Comparison of ENCODE assay signal across 19 cellular contexts in genomic region chr1:161771166-161771565, GRCh38. TPM values are rescaled to one million over a fixed set of nuclear protein-coding genes. Genes with fewer than 3 reads are reported as not detected.
A peak's percentile ranks its signal among the peaks of the same experiment; 100 is the strongest.
DNase-seq lines count a peak whose midpoint lies in the region; ATAC-seq, FAIRE-seq and TF ChIP-seq lines count a peak whose summit lies in the region.
"Had no signal": no experiment of that assay in that cellular context is flagged by ENCODE, and none has a peak within 500 bp of the region (broad histone marks: within the 10 kb centered on the region; RNA-seq: fewer than 3 reads in every experiment).

No MANE protein-coding gene starts in this region.

- H2AFZ ChIP-seq in KMS-11 (ENCODE audit: low read depth), result no peak overlapping the region
- no peak overlapping the region for H2AFZ ChIP-seq in GM12878 (ENCODE audit: control insufficient read depth, low read depth, low read length)

- peak overlapping the region in 4 of 11 experiments; percentile 60 to 83 (median 76); a peak in 6 of 22 replicates for H3K9ac ChIP-seq in BLaER1 treated with 17β-estradiol and CSF1 and Interleukin-3, amounts not matched to agents 10 nM and 100 nM
- H3K9ac ChIP-seq in KMS-11 (no peak overlapping the region), GM12878 (ENCODE audit: control insufficient read depth, insufficient read depth, low read length) (peak overlapping the region; percentile 23; the same call in 1 of the 2 replicates)
- H3K9ac ChIP-seq: BLaER1 had no signal

- peak overlapping the region in 9 of 11 experiments; percentile 47 to 97 (median 71); a peak in 18 of 22 replicates for H3K4me2 ChIP-seq in BLaER1 treated with 17β-estradiol and CSF1 and Interleukin-3, amounts not matched to agents 10 nM and 100 nM
- peak overlapping the region; percentile 2; the same call in 1 of the 2 replicates for H3K4me2 ChIP-seq in KMS-11
- peak overlapping the region; percentile 83 for H3K4me2 ChIP-seq in GM12878 (ENCODE audit: control insufficient read depth, insufficient read depth)

- H4K20me1 ChIP-seq in BLaER1 treated with 17β-estradiol and CSF1 and Interleukin-3, amounts not matched to agents 10 nM and 100 nM, result peaks cover 0 to 72% (median 2%) of the 10 kb centered on the region in 11 experiments; a peak in 10 of 22 replicates
- H4K20me1 ChIP-seq in KMS-11 (ENCODE audit: insufficient read depth) (0 out of 2 replicates have a peak, but pooled peaks cover 4% of the 10 kb centered on the region), GM12878 (ENCODE audit: control insufficient read depth, insufficient read depth) (no peaks in the 10 kb centered on the region)

- H3K4me1 ChIP-seq in BLaER1 treated with 17β-estradiol and CSF1 and Interleukin-3, amounts not matched to agents 10 nM and 100 nM, result peaks cover 36 to 89% (median 61%) of the 10 kb centered on the region in 10 experiments
- H3K4me1 ChIP-seq in KMS-11 (ENCODE audit: low read depth, poor library complexity, severe bottlenecking), result peaks cover 68% of the 10 kb centered on the region
- H3K4me1 ChIP-seq in GM12878 (ENCODE audit: control insufficient read depth, insufficient read depth, low read length), result peaks cover 17% of the 10 kb centered on the region
- H3K4me1 ChIP-seq in breast epithelium, result no peaks in the 10 kb centered on the region

- no TSS peak for BruUV-seq in GM12878 (replicated peaks; lab: Mats Ljungman, UMichigan)

- TF ChIP-seq RAD21 in GM12878 (IDR thresholded peaks at IDR 0.05; ENCODE audit: insufficient read depth, low read depth, low read length), result no peak

- H3K4me3 ChIP-seq in BLaER1 treated with 17β-estradiol and CSF1 and Interleukin-3, amounts not matched to agents 10 nM and 100 nM, result peak overlapping the region in 3 of 10 experiments; percentile 28 to 38 (median 31); a peak in 2 of 20 replicates
- H3K4me3 ChIP-seq in KMS-11 (IDR thresholded peaks at IDR 0.05; ENCODE audit: insufficient read depth, low read depth, low read length) (no peak overlapping the region), GM12878 (peak overlapping the region; percentile 28; the same call in 1 of the 2 replicates), breast epithelium (no peak overlapping the region)
- H3K4me3 ChIP-seq: BLaER1, SK-N-MC had no signal

- SMC1A ChIA-PET in GM12878 (lab: Charles Lee; ENCODE audit: uncharacterized antibody, unreplicated experiment), result interaction anchor here (0.8 to 2.4 kb wide), 5 partner anchors 9 to 111 kb away, joined by 3 to 9 read pairs (median 4); no protein-coding TSS in a partner anchor

- no peak overlapping the region for H3K4me3 Mint-ChIP-seq in activated CD4-positive, alpha-beta T cell treated with anti-CD3 and anti-CD28 coated beads for 36 hours
- H3K4me3 Mint-ChIP-seq in activated CD8-positive, alpha-beta memory T cell treated with anti-CD3 and anti-CD28 coated beads, Interleukin-2, amount 10 ng/mL, durations not matched to agents 7 days and 5 days, result no peak overlapping the region

- TF ChIP-seq CTCF in KMS-11 (conservative IDR thresholded peaks at IDR 0.05; ENCODE audit: low read depth, low read length) (no peak), GM12878 (IDR thresholded peaks at IDR 0.05 in 2 of 3, conservative IDR thresholded peaks at IDR 0.05 in 1 of 3; ENCODE audit: control insufficient read depth in 2 of 3, extremely low read depth in 1 of 3, insufficient read depth in 1 of 3, low read depth in 3 of 3, low read length in 3 of 3) (no peak), breast epithelium (IDR thresholded peaks at IDR 0.05) (no peak)

- H3K36me3 Mint-ChIP-seq in activated CD4-positive, alpha-beta T cell treated with anti-CD3 and anti-CD28 coated beads for 36 hours (ENCODE audit: low read depth), result peaks cover 7% of the 10 kb centered on the region
- peaks cover 3% of the 10 kb centered on the region for H3K36me3 Mint-ChIP-seq in activated CD8-positive, alpha-beta memory T cell treated with anti-CD3 and anti-CD28 coated beads, Interleukin-2, amount 10 ng/mL, durations not matched to agents 7 days and 5 days

- no peaks in the 10 kb centered on the region for H3K27me3 ChIP-seq in BLaER1 treated with 17β-estradiol and CSF1 and Interleukin-3, amounts not matched to agents 10 nM and 100 nM
- H3K27me3 ChIP-seq in KMS-11 (ENCODE audit: insufficient read depth, low read depth) (no peaks in the 10 kb centered on the region), GM12878 (replicated peaks in 1 of 2; ENCODE audit: control insufficient read depth in 2 of 2, insufficient read depth in 2 of 2, low read length in 1 of 2) (no peaks in the 10 kb centered on the region), breast epithelium (no peaks in the 10 kb centered on the region)
- H3K27me3 ChIP-seq: BLaER1 had no signal

- peaks cover 99% of the 10 kb centered on the region for H3K79me2 ChIP-seq in KMS-11 (ENCODE audit: insufficient read depth, low read depth)
- peaks cover 93% of the 10 kb centered on the region for H3K79me2 ChIP-seq in GM12878 (ENCODE audit: control insufficient read depth, insufficient read depth, low read length)

- TF ChIP-seq EP300 in GM12878 (IDR thresholded peaks at IDR 0.05; ENCODE audit: borderline replicate concordance in 1 of 2, control insufficient read depth in 1 of 2, low read depth in 2 of 2, low read length in 2 of 2), result no peak

- no peak for FAIRE-seq in GM12878 (lab: Jason Lieb, UNC)
- FAIRE-seq: RCC 7860 had no signal

- ATAC-seq in activated CD4-positive, alpha-beta T cell treated with anti-CD3 and anti-CD28 coated beads for 36 hours, result peak; percentile 8
- peak; percentile 16 for ATAC-seq in GM12878
- ATAC-seq in activated CD8-positive, alpha-beta memory T cell treated with anti-CD3 and anti-CD28 coated beads, Interleukin-2, amount 10 ng/mL, durations not matched to agents 7 days and 5 days, result no peak

- peak overlapping the region in 10 of 11 experiments; percentile 6 to 90 (median 76); a peak in 18 of 22 replicates for H3K27ac ChIP-seq in BLaER1 treated with 17β-estradiol and CSF1 and Interleukin-3, amounts not matched to agents 10 nM and 100 nM
- H3K27ac ChIP-seq in KMS-11, result no peak overlapping the region; the same call in 1 of the 2 replicates
- peak overlapping the region; percentile 32; the same call in 1 of the 2 replicates for H3K27ac ChIP-seq in GM12878 (ENCODE audit: control insufficient read depth, insufficient read depth)
- no peak overlapping the region for H3K27ac ChIP-seq in breast epithelium
- H3K27ac ChIP-seq: BLaER1, SK-N-MC had no signal

- TF ChIP-seq POLR2A in GM12878 (IDR thresholded peaks at IDR 0.05; ENCODE audit: low read depth, low read length) (no peak), breast epithelium (IDR thresholded peaks at IDR 0.05) (no peak)

- CTCF ChIA-PET in activated CD4-positive, alpha-beta T cell treated with anti-CD3 and anti-CD28 coated beads for 36 hours (lab: Charles Lee), result interaction anchor here (1.0 to 2.7 kb wide), 4 partner anchors 9 to 299 kb away, joined by 3 to 11 read pairs (median 7); partner anchors contain the start of gene DUSP12
- CTCF ChIA-PET in GM12878 (lab: Yijun Ruan, JAX), result interaction anchor here (0.8 to 2.0 kb wide), 3 partner anchors 10 to 30 kb away, joined by 3 to 8 read pairs (median 4); no protein-coding TSS in a partner anchor
- CTCF ChIA-PET in activated CD8-positive, alpha-beta memory T cell treated with anti-CD3 and anti-CD28 coated beads, Interleukin-2, amount 10 ng/mL, durations not matched to agents 7 days and 5 days (lab: Charles Lee), result interaction anchor here (1.0 to 1.3 kb wide), 3 partner anchors 12 to 21 kb away, joined by 3 to 4 read pairs (median 4); no protein-coding TSS in a partner anchor

- POLR2A ChIA-PET in activated CD4-positive, alpha-beta T cell treated with anti-CD3 and anti-CD28 coated beads for 36 hours (lab: Charles Lee), result interaction anchor here (1.5 kb wide), 1 partner anchor 22 kb away, joined by 5 read pairs; no protein-coding TSS in a partner anchor
- POLR2A ChIA-PET in GM12878 (lab: Charles Lee), result interaction anchor here (1.7 kb wide), 1 partner anchor 8 kb away, joined by 3 read pairs; no protein-coding TSS in a partner anchor

- 27% methylated on average over 5 of the region's 5 CpGs for WGBS in GM12878 (ENCODE audit: insufficient coverage, insufficient replicate concordance, low lambda C conversion rate, missing lambda C conversion rate)

- peak; percentile 34 for DNase-seq in activated CD4-positive, alpha-beta T cell treated with anti-CD3 and anti-CD28 coated beads for 36 hours
- no peak for DNase-seq in activated CD4-positive, alpha-beta T cell treated with anti-CD3 and anti-CD28 coated beads, Interleukin-2, amount 50 U/mL, for 48 hours
- DNase-seq in GM12878 (ENCODE audit: low read depth, low spot score), result no peak
- DNase-seq in breast epithelium (ENCODE audit: low spot score in 2 of 2), result no peak
- no peak for DNase-seq in activated CD8-positive, alpha-beta memory T cell treated with anti-CD3 and anti-CD28 coated beads, Interleukin-2, amount 10 ng/mL, durations not matched to agents 7 days and 5 days
- DNase-seq in NCI-H2227 treated with DMSO at 0.1 percent for 48 hours (lab: John Stamatoyannopoulos, UW), result no peak
- DNase-seq: GDM1, GOT3, NCI-H1436, NCI-H2029, NCI-H2171, NCI-H446 treated with DMSO at 0.1 percent for 48 hours, NCI-H774, Right ventricle myocardium superior had no signal

- H3K9me3 Mint-ChIP-seq in activated CD4-positive, alpha-beta T cell treated with anti-CD3 and anti-CD28 coated beads for 36 hours (ENCODE audit: low read depth), result no peaks in the 10 kb centered on the region
- H3K9me3 Mint-ChIP-seq in activated CD8-positive, alpha-beta memory T cell treated with anti-CD3 and anti-CD28 coated beads, Interleukin-2, amount 10 ng/mL, durations not matched to agents 7 days and 5 days (ENCODE audit: low read depth), result no peaks in the 10 kb centered on the region

- H3K9me3 ChIP-seq in BLaER1 treated with 17β-estradiol and CSF1 and Interleukin-3, amounts not matched to agents 10 nM and 100 nM (replicated peaks in 1 of 11), result no peaks in the 10 kb centered on the region
- H3K9me3 ChIP-seq in GM12878 (replicated peaks; ENCODE audit: control insufficient read depth, insufficient read depth, low read length) (no peaks in the 10 kb centered on the region), breast epithelium (no peaks in the 10 kb centered on the region)
- H3K9me3 ChIP-seq: BLaER1 had no signal

- in situ Hi-C loops in GM12878 (cut with MboI), result no loop called here

- H3K27me3 Mint-ChIP-seq in activated CD4-positive, alpha-beta T cell treated with anti-CD3 and anti-CD28 coated beads for 36 hours, result no peaks in the 10 kb centered on the region
- no peaks in the 10 kb centered on the region for H3K27me3 Mint-ChIP-seq in activated CD8-positive, alpha-beta memory T cell treated with anti-CD3 and anti-CD28 coated beads, Interleukin-2, amount 10 ng/mL, durations not matched to agents 7 days and 5 days

- H3K36me3 ChIP-seq in BLaER1 treated with 17β-estradiol and CSF1 and Interleukin-3, amounts not matched to agents 10 nM and 100 nM, result peaks cover 6 to 44% (median 17%) of the 10 kb centered on the region in 11 experiments; a peak in 17 of 22 replicates
- H3K36me3 ChIP-seq in KMS-11 (ENCODE audit: insufficient read depth) (no peaks in the 10 kb centered on the region), GM12878 (ENCODE audit: control insufficient read depth in 2 of 2, insufficient read depth in 2 of 2, low read length in 1 of 2) (no peaks in the 10 kb centered on the region), breast epithelium (no peaks in the 10 kb centered on the region)

- H3K27ac Mint-ChIP-seq in activated CD4-positive, alpha-beta T cell treated with anti-CD3 and anti-CD28 coated beads for 36 hours, result no peak overlapping the region
- no peak overlapping the region for H3K27ac Mint-ChIP-seq in activated CD8-positive, alpha-beta memory T cell treated with anti-CD3 and anti-CD28 coated beads, Interleukin-2, amount 10 ng/mL, durations not matched to agents 7 days and 5 days

- RAD21 ChIA-PET in GM12878 (lab: Charles Lee; ENCODE audit: unreplicated experiment), result no interaction called here

- peaks cover 28% of the 10 kb centered on the region for H3K4me1 Mint-ChIP-seq in activated CD4-positive, alpha-beta T cell treated with anti-CD3 and anti-CD28 coated beads for 36 hours
- peaks cover 33% of the 10 kb centered on the region for H3K4me1 Mint-ChIP-seq in activated CD8-positive, alpha-beta memory T cell treated with anti-CD3 and anti-CD28 coated beads, Interleukin-2, amount 10 ng/mL, durations not matched to agents 7 days and 5 days

- intact Hi-C loops in activated CD4-positive, alpha-beta T cell treated with anti-CD3 and anti-CD28 coated beads for 36 hours (cut with DNase I, micrococcal nuclease), result loop anchor here in 1 of 2 experiments (5.0 kb wide), 1 partner anchor 1551 kb away; the partner anchor contains the start of gene NUF2
- intact Hi-C loops in GM12878 (cut with micrococcal nuclease; ENCODE audit: unreplicated experiment) (no loop called here), breast epithelium (cut with DNase I; ENCODE audit: low total_unique reads) (no loop called here)

RNA-seq across cellular contexts. Expression of gene ATF6, which starts 5.0 kb away (rescaled TPM):
- 10 to 100 TPM; 23.7 to 31.9 TPM for total RNA-seq in activated CD4-positive, alpha-beta T cell treated with anti-CD3 and anti-CD28 coated beads for 36 hours
- total RNA-seq in GM12878 (2013; cell fraction: nucleolus; rRNA removed), result 65.7 and 71.1 TPM in 2 replicates
- 15.2 and 18.0 TPM in 2 replicates for total RNA-seq in GM12878 (2014; rRNA removed)
- 23.0 and 23.3 TPM in 2 replicates for total RNA-seq in GM12878 (2014; rRNA removed; fragmentation: Illumina TruSeq; extraction: Trizol)
- total RNA-seq in GM12878 (2021), result 17.0 and 17.5 TPM in 2 replicates
- 7.1 TPM for polyA plus RNA-seq in GM12878 (2011; ENCODE audit: low read depth)
- polyA plus RNA-seq in GM12878 (2011; rRNA removed), result 24.3 and 30.4 TPM in 2 replicates
- polyA plus RNA-seq in GM12878 (2011; cell fraction: cytosol; rRNA removed), result 12.7 and 14.3 TPM in 2 replicates
- 9.5 and 10.7 TPM in 2 replicates for polyA plus RNA-seq in GM12878 (2011; cell fraction: nucleus; rRNA removed)
- 9.9 and 11.2 TPM in 2 replicates for polyA plus RNA-seq in GM12878 (2012)
- polyA plus RNA-seq in GM12878 (2014; fragmentation: Illumina TruSeq; extraction: Trizol), result 19.2 and 23.8 TPM in 2 replicates
- polyA plus RNA-seq in GM12878 (2014; fragmentation: Nextera tagmentation; extraction: Ambion mirVana), result 1 to 10 TPM; 7.8 to 8.9 TPM
- 10.3 and 11.7 TPM in 2 replicates for polyA plus RNA-seq in GM12878 (2014; rRNA removed)
- polyA plus RNA-seq in GM12878 (2016; fragmentation: Nextera tagmentation; extraction: Ambion mirVana), result 10 to 100 TPM; 12.9 to 14.2 TPM
- polyA minus RNA-seq in GM12878 (2011; rRNA and poly(A)+ RNA removed), result 29.3 and 33.2 TPM in 2 replicates
- 7.4 and 8.7 TPM in 2 replicates for polyA minus RNA-seq in GM12878 (2011; cell fraction: cytosol; rRNA and poly(A)+ RNA removed)
- polyA minus RNA-seq in GM12878 (2011; cell fraction: nucleus; rRNA and poly(A)+ RNA removed), result 21.9 and 29.9 TPM in 2 replicates
- total RNA-seq in breast epithelium, result 10 to 100 TPM; 31.0 to 56.1 (median 34.1) TPM
- 10 to 100 TPM; 16.8 to 21.3 TPM for total RNA-seq in activated CD8-positive, alpha-beta memory T cell treated with anti-CD3 and anti-CD28 coated beads, Interleukin-2, amount 10 ng/mL, durations not matched to agents 7 days and 5 days

RNA-seq across cellular contexts. Expression of gene DUSP12, which starts 21.6 kb away (rescaled TPM):
- 10 to 100 TPM; 28.0 to 28.1 TPM for total RNA-seq in activated CD4-positive, alpha-beta T cell treated with anti-CD3 and anti-CD28 coated beads for 36 hours
- 51.7 and 53.8 TPM in 2 replicates for total RNA-seq in GM12878 (2013; cell fraction: nucleolus; rRNA removed)
- 41.1 and 42.5 TPM in 2 replicates for total RNA-seq in GM12878 (2014; rRNA removed)
- total RNA-seq in GM12878 (2014; rRNA removed; fragmentation: Illumina TruSeq; extraction: Trizol), result 23.7 and 24.1 TPM in 2 replicates
- 25.2 and 29.8 TPM in 2 replicates for total RNA-seq in GM12878 (2021)
- polyA plus RNA-seq in GM12878 (2011; ENCODE audit: low read depth), result 20.3 TPM
- polyA plus RNA-seq in GM12878 (2011; rRNA removed), result 50.8 and 62.5 TPM in 2 replicates
- 32.4 and 42.5 TPM in 2 replicates for polyA plus RNA-seq in GM12878 (2011; cell fraction: cytosol; rRNA removed)
- 45.5 and 54.7 TPM in 2 replicates for polyA plus RNA-seq in GM12878 (2011; cell fraction: nucleus; rRNA removed)
- polyA plus RNA-seq in GM12878 (2012), result 22.4 and 25.5 TPM in 2 replicates
- 24.8 and 25.7 TPM in 2 replicates for polyA plus RNA-seq in GM12878 (2014; fragmentation: Illumina TruSeq; extraction: Trizol)
- 10 to 100 TPM in 1 of 2 experiments, 1 to 10 TPM in 1; 7.0 to 13.3 TPM for polyA plus RNA-seq in GM12878 (2014; fragmentation: Nextera tagmentation; extraction: Ambion mirVana)
- polyA plus RNA-seq in GM12878 (2014; rRNA removed), result 46.5 and 51.5 TPM in 2 replicates
- 10 to 100 TPM; 42.5 TPM for polyA plus RNA-seq in GM12878 (2016; fragmentation: Nextera tagmentation; extraction: Ambion mirVana)
- polyA minus RNA-seq in GM12878 (2011; rRNA and poly(A)+ RNA removed), result 16.2 and 20.9 TPM in 2 replicates
- polyA minus RNA-seq in GM12878 (2011; cell fraction: cytosol; rRNA and poly(A)+ RNA removed), result 14.8 and 16.3 TPM in 2 replicates
- polyA minus RNA-seq in GM12878 (2011; cell fraction: nucleus; rRNA and poly(A)+ RNA removed), result 21.8 and 38.5 TPM in 2 replicates
- total RNA-seq in breast epithelium, result 10 to 100 TPM; 14.6 to 44.9 (median 36.1) TPM
- total RNA-seq in activated CD8-positive, alpha-beta memory T cell treated with anti-CD3 and anti-CD28 coated beads, Interleukin-2, amount 10 ng/mL, durations not matched to agents 7 days and 5 days, result 10 to 100 TPM; 27.2 to 34.5 TPM

RNA-seq across cellular contexts. Expression of gene FCRLB, which starts 49.8 kb away (rescaled TPM):
- total RNA-seq in activated CD4-positive, alpha-beta T cell treated with anti-CD3 and anti-CD28 coated beads for 36 hours, result not detected
- total RNA-seq in GM12878 (2013; cell fraction: nucleolus; rRNA removed), result 4.0 and 4.2 TPM in 2 replicates
- total RNA-seq in GM12878 (2014; rRNA removed) (11.3 and 11.5 TPM in 2 replicates), GM12878 (2014; rRNA removed; fragmentation: Illumina TruSeq; extraction: Trizol) (3.1 and 3.4 TPM in 2 replicates), GM12878 (2021) (7.9 and 8.3 TPM in 2 replicates), breast epithelium (1 to 10 TPM in 1 of 3 donors, under 1 TPM in 2; 0.15 to 1.1 (median 0.33) TPM)
- polyA plus RNA-seq in GM12878 (2011; ENCODE audit: low read depth), result 0.73 TPM
- polyA plus RNA-seq in GM12878 (2011; rRNA removed) (1.2 and 1.5 TPM in 2 replicates), GM12878 (2014; fragmentation: Illumina TruSeq; extraction: Trizol) (1.2 and 1.9 TPM in 2 replicates), GM12878 (2014; fragmentation: Nextera tagmentation; extraction: Ambion mirVana) (1 to 10 TPM in 1 of 2 experiments, under 1 TPM in 1; 0.55 to 1.2 TPM), GM12878 (2014; rRNA removed) (8.8 and 9.4 TPM in 2 replicates), GM12878 (2016; fragmentation: Nextera tagmentation; extraction: Ambion mirVana) (10 to 100 TPM; 10.9 to 11.7 TPM)
- 1.3 and 1.7 TPM in 2 replicates for polyA plus RNA-seq in GM12878 (2011; cell fraction: cytosol; rRNA removed)
- 3.6 and 4.2 TPM in 2 replicates for polyA plus RNA-seq in GM12878 (2011; cell fraction: nucleus; rRNA removed)
- 2.5 and 3.2 TPM in 2 replicates for polyA plus RNA-seq in GM12878 (2012)
- polyA minus RNA-seq in GM12878 (2011; rRNA and poly(A)+ RNA removed), result 0.93 and 1.1 TPM in 2 replicates
- polyA minus RNA-seq in GM12878 (2011; cell fraction: cytosol; rRNA and poly(A)+ RNA removed), result 0.53 and 0.62 TPM in 2 replicates
- 2.3 and 2.4 TPM in 2 replicates for polyA minus RNA-seq in GM12878 (2011; cell fraction: nucleus; rRNA and poly(A)+ RNA removed)
- 1 to 10 TPM in 1 of 2 experiments, under 1 TPM in 1; 0.63 to 1.1 TPM for total RNA-seq in activated CD8-positive, alpha-beta memory T cell treated with anti-CD3 and anti-CD28 coated beads, Interleukin-2, amount 10 ng/mL, durations not matched to agents 7 days and 5 days

Comparison
In these comparisons a context has a peak if more than half of its experiments do, and no peak if none do; other contexts are left out.
1. H3K27ac ChIP-seq: peak in BLaER1 treated with 17β-estradiol and CSF1 and Interleukin-3, amounts not matched to agents 10 nM and 100 nM (10 of 11) and GM12878 (single experiment); none in KMS-11 (single experiment) and breast epithelium (0 of 2).
2. H3K4me2 ChIP-seq: peak in every context shown above with its lines; median percentile 83 in GM12878; 71 in BLaER1 treated with 17β-estradiol and CSF1 and Interleukin-3, amounts not matched to agents 10 nM and 100 nM; 2 in KMS-11.